Comparison of ENCODE assay signal across 8 cellular contexts in the genomic region with DNA sequence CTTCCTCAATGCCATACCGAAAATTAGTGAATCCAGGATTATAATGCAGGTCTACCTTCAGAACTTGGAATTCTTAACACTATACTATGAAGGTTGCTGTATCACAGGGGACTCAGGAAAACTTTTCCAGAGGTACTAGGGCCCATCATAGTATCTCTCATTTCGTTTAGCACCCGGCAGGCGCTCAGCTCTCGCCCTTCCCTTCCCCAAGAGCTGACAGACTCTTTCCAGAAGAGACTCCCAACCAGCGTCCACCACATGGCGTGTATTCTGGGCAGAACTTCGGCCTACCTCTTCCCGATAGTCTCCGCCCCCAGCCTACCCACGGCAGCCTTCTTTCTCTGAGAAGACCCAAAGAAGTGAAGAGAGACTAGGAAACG. TPM values are rescaled to one million over a fixed set of nuclear protein-coding genes. Genes with fewer than 3 reads are reported as not detected.
DNase-seq lines count a peak whose midpoint lies in the region; ATAC-seq and TF ChIP-seq lines count a peak whose summit lies in the region.

No MANE protein-coding gene starts in this region.

- H3K9me3 ChIP-seq in PC-3 (ENCODE audit: low read length) (no peaks in the 10 kb centered on the region), neuron (ENCODE audit: low read length) (no peaks in the 10 kb centered on the region)

- ATAC-seq in PC-3 = peak; percentile 32
- ATAC-seq in esophagus mucosa = peak; percentile 53

- H3K79me2 ChIP-seq in PC-3 (ENCODE audit: low read length) = peaks cover 49% of the 10 kb centered on the region

- no peaks in the 10 kb centered on the region for H3K9me2 ChIP-seq in PC-3 (replicated peaks; ENCODE audit: low read length)

- no peaks in the 10 kb centered on the region for H4K20me1 ChIP-seq in PC-3 (ENCODE audit: low read length)

- H3K4me3 ChIP-seq in PC-3 (ENCODE audit: low read length) (peak overlapping the region; percentile 79), neuron (ENCODE audit: low read length) (peak overlapping the region; percentile 88)

- TF ChIP-seq CTCF in PC-3 (conservative IDR thresholded peaks at IDR 0.05; ENCODE audit: low read depth, low read length) = no peak

- H3K27ac ChIP-seq in PC-3 (ENCODE audit: low read length) = peak overlapping the region; percentile 91

- H3K4me1 ChIP-seq in PC-3 (ENCODE audit: insufficient read depth, low read length) (peaks cover 10% of the 10 kb centered on the region; the same call in 1 of the 2 replicates), neuron (ENCODE audit: insufficient read depth, low read length) (peaks cover 21% of the 10 kb centered on the region)

- BruUV-seq in PC-3 (replicated peaks; lab: Mats Ljungman, UMichigan) = TSS peak; percentile 77

- peaks cover 3% of the 10 kb centered on the region; the same call in 1 of the 2 replicates for H3K36me3 ChIP-seq in PC-3 (ENCODE audit: low read depth, low read length)
- peaks cover 27% of the 10 kb centered on the region for H3K36me3 ChIP-seq in neuron (ENCODE audit: insufficient read depth, low read length)

- H3K4me2 ChIP-seq in PC-3 (ENCODE audit: low read length) = peak overlapping the region; percentile 91

- peak overlapping the region; percentile 97 for H3K9ac ChIP-seq in PC-3 (ENCODE audit: low read length)

- peak overlapping the region; percentile 84 for H2AFZ ChIP-seq in PC-3 (ENCODE audit: low read length)
- H2AFZ ChIP-seq in neuron (ENCODE audit: low read depth, low read length) = peak overlapping the region; percentile 98

- H3F3A ChIP-seq in PC-3 (ENCODE audit: low read length, unreplicated experiment) = no peaks in the 10 kb centered on the region

- CTCF ChIA-PET in PC-3 (lab: Charles Lee) = no interaction called here

- peak; percentile 69 for DNase-seq in stimulated activated CD4-positive, alpha-beta T cell treated with anti-CD3 and anti-CD28 coated beads, Interleukin-1b, Interleukin-23, amount 100 ng/mL, for 48 hours
- DNase-seq in stimulated activated CD4-positive, alpha-beta T cell treated with anti-CD3 and anti-CD28 coated beads, Interleukin-4, amount 100 ng/mL, for 24 hours = no peak
- no peak for DNase-seq in PC-3
- DNase-seq in T1000 (lab: John Stamatoyannopoulos, UW) = no peak
- no peak for DNase-seq in activated gamma-delta T cell (lab: John Stamatoyannopoulos, UW)
- no peak for DNase-seq in ureter (ENCODE audit: low spot score)

- no peaks in the 10 kb centered on the region for H3K27me3 ChIP-seq in PC-3 (ENCODE audit: low read length)
- H3K27me3 ChIP-seq in neuron (ENCODE audit: insufficient read depth, low read length) = no peaks in the 10 kb centered on the region

- POLR2A ChIA-PET in PC-3 (lab: Charles Lee; ENCODE audit: unreplicated experiment) = interaction anchor here (1.5 kb wide), 1 partner anchor 345 kb away, joined by 3 read pairs; a partner anchor contains a TSS

- intact Hi-C loops in PC-3 (cut with micrococcal nuclease) = loop anchor here (5.0 kb wide), 1 partner anchor 112 kb away; no protein-coding TSS in a partner anchor

RNA-seq across cellular contexts. Expression of a gene that starts 0.3 kb away (rescaled TPM):
- total RNA-seq in PC-3 (2014; rRNA removed) (21.0 and 22.5 TPM in 2 replicates), esophagus mucosa (20.8 TPM), ureter (60.2 TPM)

RNA-seq across cellular contexts. Expression of a gene that starts 0.9 kb away (rescaled TPM):
- total RNA-seq in PC-3 (2014; rRNA removed) (2.7 and 8.3 TPM in 2 replicates), esophagus mucosa (8.2 TPM), ureter (10.6 TPM)

RNA-seq across cellular contexts. Expression of a gene that starts 31.4 kb away (rescaled TPM):
- total RNA-seq in PC-3 (2014; rRNA removed) (128 and 148 TPM in 2 replicates), esophagus mucosa (95.2 TPM), ureter (269 TPM)
